Comparison of ENCODE assay signal across 14 cellular contexts in genomic region chr3:178097576-178097975, GRCh38.
A peak's percentile ranks its signal among the peaks of the same experiment; 100 is the strongest.
DNase-seq lines count a peak whose midpoint lies in the region; ATAC-seq, FAIRE-seq and TF ChIP-seq lines count a peak whose summit lies in the region.
"Had no signal": no experiment of that assay in that cellular context is flagged by ENCODE, and none has a peak within 500 bp of the region (broad histone marks: within the 10 kb centered on the region; RNA-seq: fewer than 3 reads in every experiment).

No MANE protein-coding gene starts in this region.

- no peak overlapping the region for H3K27ac ChIP-seq in psoas muscle

- H3K9me3 ChIP-seq in psoas muscle, result no peaks in the 10 kb centered on the region

- peak; percentile 68 for DNase-seq in GM03348 (ENCODE audit: low spot score)
- peak; percentile 98 for DNase-seq in fibroblast of villous mesenchyme (ENCODE audit: low read depth)
- peak in 1 of 2 donors; percentile 19 for DNase-seq in psoas muscle
- no peak for DNase-seq in UCSD-AML1 (lab: John Stamatoyannopoulos, UW; ENCODE audit: unreplicated experiment)
- DNase-seq: activated CD8-positive, alpha-beta memory T cell treated with anti-CD3 and anti-CD28 coated beads, Interleukin-2, amount 10 ng/mL, durations not matched to agents 7 days and 5 days; DMS53; glutamatergic neuron; Kasumi-1; NCI-H748 treated with DMSO at 0.1 percent for 48 hours; T-helper 1 cell had no signal

- TF ChIP-seq CTCF in fibroblast of villous mesenchyme (IDR thresholded peaks at IDR 0.05; ENCODE audit: insufficient read depth, low read depth, low read length), result no peak
- TF ChIP-seq CTCF in psoas muscle (IDR thresholded peaks at IDR 0.05), result no peak

- no peaks in the 10 kb centered on the region for H3K36me3 ChIP-seq in psoas muscle (ENCODE audit: insufficient read depth in 1 of 2, low read depth in 1 of 2)

- H3K4me1 ChIP-seq in psoas muscle, result no peaks in the 10 kb centered on the region

- no peaks in the 10 kb centered on the region for H3K27me3 ChIP-seq in psoas muscle (ENCODE audit: insufficient read depth in 3 of 3, low read length in 2 of 3)

- ATAC-seq in psoas muscle (peak; percentile 76 to 80 (median 78)), HG02938 (IDR thresholded peaks at IDR 0.05; ENCODE audit: unreplicated experiment) (no peak), HG03175 (IDR thresholded peaks at IDR 0.05; ENCODE audit: unreplicated experiment) (no peak), HG02759 (IDR thresholded peaks at IDR 0.05; ENCODE audit: unreplicated experiment) (no peak)
- ATAC-seq: activated CD8-positive, alpha-beta memory T cell treated with anti-CD3 and anti-CD28 coated beads, Interleukin-2, amount 10 ng/mL, durations not matched to agents 7 days and 5 days had no signal

- peak; percentile 91 for FAIRE-seq in TTC549 (lab: Jason Lieb, UNC)

- WGBS in psoas muscle, 3 donors, result 21 to 50% (median 25%) methylated on average over 1 of the region's 1 CpG

- intact Hi-C loops in psoas muscle (cut with DNase I), result no loop called here

- H3K4me3 ChIP-seq in fibroblast of villous mesenchyme (ENCODE audit: low read depth, low read length), result no peak overlapping the region
- no peak overlapping the region for H3K4me3 ChIP-seq in psoas muscle

Comparison
In these comparisons a context has a peak if more than half of its experiments do, and no peak if none do; other contexts are left out.
1. ATAC-seq: peak in psoas muscle (4 of 4); none in HG02938 (single experiment), HG03175 (single experiment) and HG02759 (single experiment).